15 cellular contexts compared by ENCODE assay signal in genomic region chr20:47413189-47413588, GRCh38. TPM values are rescaled to one million over a fixed set of nuclear protein-coding genes. Genes with fewer than 3 reads are reported as not detected.
A peak's percentile ranks its signal among the peaks of the same experiment; 100 is the strongest.
DNase-seq lines count a peak whose midpoint lies in the region; ATAC-seq and TF ChIP-seq lines count a peak whose summit lies in the region.
"Had no signal": no experiment of that assay in that cellular context is flagged by ENCODE, and none has a peak within 500 bp of the region (broad histone marks: within the 10 kb centered on the region; RNA-seq: fewer than 3 reads in every experiment).

No MANE protein-coding gene starts in this region.

- no TSS peak for BruUV-seq in OCI-LY7 (replicated peaks; lab: Mats Ljungman, UMichigan)

- no peaks in the 10 kb centered on the region for H3K27me3 Mint-ChIP-seq in T-helper 1 cell treated with Interleukin-12 subunit alpha and Interleukin-12 subunit beta and Interleukin-4 antibody, amounts not matched to agents 30 μg/mL and 1 μg/mL, for 36 hours (ENCODE audit: low read depth)
- H3K27me3 Mint-ChIP-seq in CD4-positive, alpha-beta T cell = no peaks in the 10 kb centered on the region
- no peaks in the 10 kb centered on the region for H3K27me3 Mint-ChIP-seq in memory B cell

- peaks cover 6% of the 10 kb centered on the region for H3K36me3 Mint-ChIP-seq in T-helper 1 cell treated with Interleukin-12 subunit alpha and Interleukin-12 subunit beta and Interleukin-4 antibody, amounts not matched to agents 30 μg/mL and 1 μg/mL, for 36 hours (ENCODE audit: low read depth)
- no peaks in the 10 kb centered on the region for H3K36me3 Mint-ChIP-seq in CD4-positive, alpha-beta T cell (ENCODE audit: low read depth)
- H3K36me3 Mint-ChIP-seq in memory B cell = peaks cover 6% of the 10 kb centered on the region
- H3K36me3 Mint-ChIP-seq: brain had no signal

- no peak for ATAC-seq in CD4-positive, alpha-beta T cell (ENCODE audit: poor library complexity)
- no peak for ATAC-seq in memory B cell (ENCODE audit: low read depth)

- no peaks in the 10 kb centered on the region for H3K9me3 Mint-ChIP-seq in T-helper 1 cell treated with Interleukin-12 subunit alpha and Interleukin-12 subunit beta and Interleukin-4 antibody, amounts not matched to agents 30 μg/mL and 1 μg/mL, for 36 hours
- no peaks in the 10 kb centered on the region for H3K9me3 Mint-ChIP-seq in CD4-positive, alpha-beta T cell
- no peaks in the 10 kb centered on the region for H3K9me3 Mint-ChIP-seq in memory B cell

- H4K20me1 ChIP-seq in OCI-LY7 (ENCODE audit: insufficient read depth, low read length) = no peaks in the 10 kb centered on the region

- H3K79me2 ChIP-seq in OCI-LY7 (ENCODE audit: insufficient read depth, low read depth, low read length) = peaks cover 30% of the 10 kb centered on the region; the same call in 1 of the 2 replicates

- H3K4me3 ChIP-seq in OCI-LY7 (ENCODE audit: low read depth, low read length, poor library complexity, severe bottlenecking) = peak overlapping the region; percentile 75
- H3K4me3 ChIP-seq in left ventricle myocardium inferior = no peak overlapping the region
- no peak overlapping the region for H3K4me3 ChIP-seq in HAP-1

- TF ChIP-seq CTCF in CD4-positive, alpha-beta T cell (IDR thresholded peaks at IDR 0.05) = no peak
- TF ChIP-seq CTCF in OCI-LY7 (conservative IDR thresholded peaks at IDR 0.05; ENCODE audit: low read length) = no peak
- no peak for TF ChIP-seq CTCF in left ventricle myocardium inferior (IDR thresholded peaks at IDR 0.05; ENCODE audit: borderline replicate concordance)

- peak overlapping the region; percentile 15 for H3K27ac Mint-ChIP-seq in T-helper 1 cell treated with Interleukin-12 subunit alpha and Interleukin-12 subunit beta and Interleukin-4 antibody, amounts not matched to agents 30 μg/mL and 1 μg/mL, for 36 hours
- H3K27ac Mint-ChIP-seq in CD4-positive, alpha-beta T cell = peak overlapping the region; percentile 75
- H3K27ac Mint-ChIP-seq in memory B cell = peak overlapping the region; percentile 100
- H3K27ac Mint-ChIP-seq: brain had no signal

- peak overlapping the region; percentile 7 for H3K27ac ChIP-seq in CD4-positive, alpha-beta T cell (ENCODE audit: low read depth, low read length)
- H3K27ac ChIP-seq in OCI-LY7 (ENCODE audit: low read depth, low read length, poor library complexity, severe bottlenecking) (peak overlapping the region; percentile 99), left ventricle myocardium inferior (replicated peaks) (no peak overlapping the region)
- H3K27ac ChIP-seq: 22Rv1, VCaP had no signal

- no peaks in the 10 kb centered on the region for H3K9me2 ChIP-seq in OCI-LY7 (ENCODE audit: insufficient read depth, low read length)

- POLR2A ChIA-PET in CD4-positive, alpha-beta T cell (lab: Charles Lee) = interaction anchor here (1.9 kb wide), 1 partner anchor 89 kb away, joined by 7 read pairs; the partner anchor contains the start of gene NCOA3
- POLR2A ChIA-PET in OCI-LY7 (lab: Charles Lee) = interaction anchor here (0.6 to 8.9 kb wide), 25 partner anchors 10 to 200 kb away, joined by 3 to 143 read pairs (median 4); partner anchors contain the start of gene NCOA3

- DNase-seq in T-helper 1 cell (no peak), OCI-LY7 (ENCODE audit: low spot score) (peak; percentile 44), memory B cell (ENCODE audit: low spot score in 2 of 2) (no peak), left ventricle myocardium inferior (no peak), HAP-1 (ENCODE audit: low spot score in 2 of 2) (no peak), NCI-H2227 treated with DMSO at 0.1 percent for 48 hours (lab: John Stamatoyannopoulos, UW) (no peak)
- no peak for DNase-seq in CD4-positive, alpha-beta T cell
- DNase-seq: C1 segment of cervical spinal cord, islet precursor cell, NCI-H1694, SW 1271 had no signal

- H3K4me3 Mint-ChIP-seq in T-helper 1 cell treated with Interleukin-12 subunit alpha and Interleukin-12 subunit beta and Interleukin-4 antibody, amounts not matched to agents 30 μg/mL and 1 μg/mL, for 36 hours = no peak overlapping the region
- no peak overlapping the region for H3K4me3 Mint-ChIP-seq in CD4-positive, alpha-beta T cell
- H3K4me3 Mint-ChIP-seq in memory B cell = peak overlapping the region; percentile 24
- H3K4me3 Mint-ChIP-seq: brain had no signal

- H3K36me3 ChIP-seq in OCI-LY7 (ENCODE audit: insufficient read depth, low read length) (peaks cover 8% of the 10 kb centered on the region), left ventricle myocardium inferior (no peaks in the 10 kb centered on the region), HAP-1 (replicated peaks) (no peaks in the 10 kb centered on the region)

- intact Hi-C loops in CD4-positive, alpha-beta T cell (cut with DNase I, micrococcal nuclease) = no loop called here
- intact Hi-C loops in OCI-LY7 (cut with micrococcal nuclease; ENCODE audit: unreplicated experiment) = loop anchor here (2.0 kb wide), 1 partner anchor 58 kb away; no protein-coding TSS in a partner anchor
- intact Hi-C loops in left ventricle myocardium inferior (cut with micrococcal nuclease) = no loop called here

- CTCF ChIA-PET in CD4-positive, alpha-beta T cell (lab: Charles Lee) = no interaction called here
- CTCF ChIA-PET in OCI-LY7 (lab: Charles Lee; ENCODE audit: unreplicated experiment) = interaction anchor here (0.5 to 1.2 kb wide), 6 partner anchors 11 to 74 kb away, joined by 3 to 6 read pairs (median 3); no protein-coding TSS in a partner anchor

- no peaks in the 10 kb centered on the region for H3K9me3 ChIP-seq in CD4-positive, alpha-beta T cell (ENCODE audit: control insufficient read depth, low read length)
- H3K9me3 ChIP-seq in OCI-LY7 (ENCODE audit: low read length) = no peaks in the 10 kb centered on the region
- no peaks in the 10 kb centered on the region for H3K9me3 ChIP-seq in left ventricle myocardium inferior (replicated peaks)
- no peaks in the 10 kb centered on the region for H3K9me3 ChIP-seq in HAP-1

- H3K4me1 Mint-ChIP-seq in T-helper 1 cell treated with Interleukin-12 subunit alpha and Interleukin-12 subunit beta and Interleukin-4 antibody, amounts not matched to agents 30 μg/mL and 1 μg/mL, for 36 hours (ENCODE audit: low read depth) = peaks cover 26% of the 10 kb centered on the region
- H3K4me1 Mint-ChIP-seq in CD4-positive, alpha-beta T cell (ENCODE audit: low read depth) = peaks cover 36% of the 10 kb centered on the region
- H3K4me1 Mint-ChIP-seq in memory B cell = peaks cover 56% of the 10 kb centered on the region

- in situ Hi-C loops in HAP-1 (cut with MboI; ENCODE audit: low sequenced_read_pairs) = no loop called here

- H3K4me2 ChIP-seq in OCI-LY7 (ENCODE audit: low read length) = peak overlapping the region; percentile 100

- H3K4me1 ChIP-seq in OCI-LY7 (ENCODE audit: insufficient read depth, low read length, poor library complexity, severe bottlenecking) (peaks cover 92% of the 10 kb centered on the region), left ventricle myocardium inferior (peaks cover 38% of the 10 kb centered on the region), HAP-1 (peaks cover 4% of the 10 kb centered on the region)

- H2AFZ ChIP-seq in OCI-LY7 (ENCODE audit: low read length) = peak overlapping the region; percentile 16; the same call in 1 of the 2 replicates

- H3K27me3 ChIP-seq in CD4-positive, alpha-beta T cell (ENCODE audit: control insufficient read depth, insufficient read depth, low read length) = no peaks in the 10 kb centered on the region
- H3K27me3 ChIP-seq in left ventricle myocardium inferior (ENCODE audit: low read depth) (no peaks in the 10 kb centered on the region), HAP-1 (ENCODE audit: low read depth) (no peaks in the 10 kb centered on the region)

RNA-seq across cellular contexts. Expression of gene ZMYND8, which starts 56.7 kb away (rescaled TPM):
- 10 to 100 TPM; 33.0 to 34.3 TPM for total RNA-seq in CD4-positive, alpha-beta T cell
- total RNA-seq in OCI-LY7 (2014; rRNA removed; shearing (Covaris generic)) = 26.1 and 30.4 TPM in 2 replicates
- total RNA-seq in OCI-LY7 (2022) (69.1 and 77.0 TPM in 2 replicates), left ventricle myocardium inferior (37.9 TPM)

Comparison
In these comparisons a context has a peak if more than half of its experiments do, and no peak if none do; other contexts are left out.
1. H3K27ac Mint-ChIP-seq: peak in every context shown above with its lines; median percentile 100 in memory B cell; 75 in CD4-positive, alpha-beta T cell; 15 in T-helper 1 cell treated with Interleukin-12 subunit alpha and Interleukin-12 subunit beta and Interleukin-4 antibody, amounts not matched to agents 30 μg/mL and 1 μg/mL, for 36 hours.